28 cellular contexts compared by ENCODE assay signal in genomic region chr3:148460686-148461085, GRCh38.
"Had no signal": no experiment of that assay in that cellular context is flagged by ENCODE, and none has a peak within 500 bp of the region (broad histone marks: within the 10 kb centered on the region; RNA-seq: fewer than 3 reads in every experiment).

No MANE protein-coding gene starts in this region.

- H3K4me1 ChIP-seq: stomach, suprapubic skin, testis, thyroid gland, tibial artery, tibial nerve, transverse colon, upper lobe of left lung, upper lobe of right lung, uterus, vagina had no signal

- H3K27ac Mint-ChIP-seq: stimulated activated effector memory CD8-positive, alpha-beta T cell treated with anti-CD3 and anti-CD28 coated beads, Interleukin-12 subunit alpha, Interleukin-12 subunit beta, amount 100 ng/mL, for 72 hours; stimulated activated memory B cell treated with anti-CD40 and anti-IgM and Interleukin-4, amounts not matched to agents 10 μg/mL and 1 μg/mL and 100 μg/mL, for 72 hours; stimulated activated naive B cell treated with anti-CD40 and anti-IgM and Interleukin-4, amounts not matched to agents 10 μg/mL and 1 μg/mL and 100 μg/mL, for 72 hours; stimulated activated naive CD8-positive, alpha-beta T cell treated with anti-CD3 and anti-CD28 coated beads, Interleukin-15, amount 100 ng/mL, for 72 hours; stimulated activated naive CD8-positive, alpha-beta T cell treated with anti-CD3 and anti-CD28 coated beads, Interleukin-15, Interleukin-2, amounts not matched to agents 100 ng/mL and 50 ng/mL, for 24 hours; type B pancreatic cell had no signal

- H3K27ac ChIP-seq: stomach, suprapubic skin, testis, thoracic aorta, thyroid gland, tibial artery, tibial nerve, transverse colon, upper lobe of left lung, upper lobe of right lung, uterus, vagina had no signal

- DNase-seq: stimulated activated CD4-positive, alpha-beta T cell treated with anti-CD3 and anti-CD28 coated beads, Interleukin-2, amount 100 ng/mL, for 48 hours; stimulated activated CD4-positive, alpha-beta T cell treated with anti-CD3 and anti-CD28 coated beads, Interleukin-4, amount 100 ng/mL, for 1 hour; stimulated activated CD4-positive, alpha-beta T cell treated with anti-CD3 and anti-CD28 coated beads, Interleukin-4, amount 100 ng/mL, for 24 hours; stimulated activated CD4-positive, alpha-beta T cell treated with anti-CD3 and anti-CD28 coated beads, Interleukin-4, amount 100 ng/mL, for 4 hours; stimulated activated CD8-positive, alpha-beta memory T cell treated with anti-CD3 and anti-CD28 coated beads, Interleukin-4, amount 100 ng/mL, for 48 hours; stimulated activated naive B cell treated with anti-CD40 and anti-IgM and Interleukin-4, amounts not matched to agents 10 μg/mL and 1 μg/mL and 100 μg/mL, for 72 hours; stimulated activated naive CD4-positive, alpha-beta T cell; stimulated activated naive CD4-positive, alpha-beta T cell treated with Interleukin-2 at 50 U/mL for 16 hours; stimulated activated naive CD8-positive, alpha-beta T cell treated with anti-CD3 and anti-CD28 coated beads, Interleukin-15, amount 100 ng/mL, for 72 hours; stimulated activated naive CD8-positive, alpha-beta T cell treated with anti-CD3 and anti-CD28 coated beads, Interleukin-15, Interleukin-2, amounts not matched to agents 100 U/mL and 50 U/mL, for 24 hours; stomach; substantia nigra; testis; thyroid gland; tibial artery; transverse colon; upper lobe of left lung; upper lobe of right lung; uterus had no signal

- H3K9me3 ChIP-seq: stomach, suprapubic skin, testis, thoracic aorta, thyroid gland, tibial artery, tibial nerve, transverse colon, upper lobe of left lung, upper lobe of right lung, uterus, vagina had no signal

- H3K9me3 Mint-ChIP-seq: stimulated activated memory B cell treated with anti-CD40 and anti-IgM and Interleukin-4, amounts not matched to agents 10 μg/mL and 1 μg/mL and 100 μg/mL, for 72 hours; stimulated activated naive B cell treated with anti-CD40 and anti-IgM and Interleukin-4, amounts not matched to agents 10 μg/mL and 1 μg/mL and 100 μg/mL, for 72 hours; stimulated activated naive CD8-positive, alpha-beta T cell treated with anti-CD3 and anti-CD28 coated beads, Interleukin-15, Interleukin-2, amounts not matched to agents 100 ng/mL and 50 ng/mL, for 24 hours had no signal

- H3K36me3 ChIP-seq: stomach, suprapubic skin, thoracic aorta, thyroid gland, tibial artery, tibial nerve, transverse colon, upper lobe of left lung, upper lobe of right lung, uterus, vagina had no signal

- FAIRE-seq: urothelium cell line had no signal

- H3K4me3 Mint-ChIP-seq: stimulated activated effector memory CD8-positive, alpha-beta T cell treated with anti-CD3 and anti-CD28 coated beads, Interleukin-12 subunit alpha, Interleukin-12 subunit beta, amount 100 ng/mL, for 72 hours; stimulated activated memory B cell treated with anti-CD40 and anti-IgM and Interleukin-4, amounts not matched to agents 10 μg/mL and 1 μg/mL and 100 μg/mL, for 72 hours; stimulated activated naive B cell treated with anti-CD40 and anti-IgM and Interleukin-4, amounts not matched to agents 10 μg/mL and 1 μg/mL and 100 μg/mL, for 72 hours; stimulated activated naive CD8-positive, alpha-beta T cell treated with anti-CD3 and anti-CD28 coated beads, Interleukin-15, amount 100 ng/mL, for 72 hours; stimulated activated naive CD8-positive, alpha-beta T cell treated with anti-CD3 and anti-CD28 coated beads, Interleukin-15, Interleukin-2, amounts not matched to agents 100 ng/mL and 50 ng/mL, for 24 hours; type B pancreatic cell had no signal

- H3K4me3 ChIP-seq: stomach, suprapubic skin, testis, thoracic aorta, thyroid gland, tibial artery, tibial nerve, transverse colon, upper lobe of left lung, upper lobe of right lung, uterus, vagina had no signal

- H3K4me1 Mint-ChIP-seq: stimulated activated effector memory CD8-positive, alpha-beta T cell treated with anti-CD3 and anti-CD28 coated beads, Interleukin-12 subunit alpha, Interleukin-12 subunit beta, amount 100 ng/mL, for 72 hours; stimulated activated memory B cell treated with anti-CD40 and anti-IgM and Interleukin-4, amounts not matched to agents 10 μg/mL and 1 μg/mL and 100 μg/mL, for 72 hours; stimulated activated naive B cell treated with anti-CD40 and anti-IgM and Interleukin-4, amounts not matched to agents 10 μg/mL and 1 μg/mL and 100 μg/mL, for 72 hours; stimulated activated naive CD8-positive, alpha-beta T cell treated with anti-CD3 and anti-CD28 coated beads, Interleukin-15, amount 100 ng/mL, for 72 hours had no signal

- H3K27me3 ChIP-seq: stomach, suprapubic skin, testis, thyroid gland, tibial artery, tibial nerve, transverse colon, upper lobe of left lung, upper lobe of right lung, uterus, vagina had no signal

- H3K27me3 Mint-ChIP-seq: stimulated activated memory B cell treated with anti-CD40 and anti-IgM and Interleukin-4, amounts not matched to agents 10 μg/mL and 1 μg/mL and 100 μg/mL, for 72 hours; stimulated activated naive B cell treated with anti-CD40 and anti-IgM and Interleukin-4, amounts not matched to agents 10 μg/mL and 1 μg/mL and 100 μg/mL, for 72 hours; stimulated activated naive CD8-positive, alpha-beta T cell treated with anti-CD3 and anti-CD28 coated beads, Interleukin-15, amount 100 ng/mL, for 72 hours; stimulated activated naive CD8-positive, alpha-beta T cell treated with anti-CD3 and anti-CD28 coated beads, Interleukin-15, Interleukin-2, amounts not matched to agents 100 ng/mL and 50 ng/mL, for 24 hours; type B pancreatic cell had no signal

- ATAC-seq: stimulated activated effector memory CD8-positive, alpha-beta T cell treated with anti-CD3 and anti-CD28 coated beads, Interleukin-12 subunit alpha, Interleukin-12 subunit beta, amount 100 ng/mL, for 72 hours; stimulated activated memory B cell treated with anti-CD40 and anti-IgM and Interleukin-4, amounts not matched to agents 10 μg/mL and 1 μg/mL and 100 μg/mL, for 72 hours; stimulated activated naive B cell treated with anti-CD40 and anti-IgM and Interleukin-4, amounts not matched to agents 10 μg/mL and 1 μg/mL and 100 μg/mL, for 72 hours; stimulated activated naive CD8-positive, alpha-beta T cell treated with anti-CD3 and anti-CD28 coated beads, Interleukin-15, amount 100 ng/mL, for 72 hours; stimulated activated naive CD8-positive, alpha-beta T cell treated with anti-CD3 and anti-CD28 coated beads, Interleukin-15, Interleukin-2, amounts not matched to agents 100 U/mL and 50 U/mL, for 24 hours; upper lobe of right lung had no signal

- H3K36me3 Mint-ChIP-seq: stimulated activated effector memory CD8-positive, alpha-beta T cell treated with anti-CD3 and anti-CD28 coated beads, Interleukin-12 subunit alpha, Interleukin-12 subunit beta, amount 100 ng/mL, for 72 hours; stimulated activated memory B cell treated with anti-CD40 and anti-IgM and Interleukin-4, amounts not matched to agents 10 μg/mL and 1 μg/mL and 100 μg/mL, for 72 hours; stimulated activated naive B cell treated with anti-CD40 and anti-IgM and Interleukin-4, amounts not matched to agents 10 μg/mL and 1 μg/mL and 100 μg/mL, for 72 hours; type B pancreatic cell had no signal
